14 cellular contexts compared by ENCODE assay signal in the genomic region with DNA sequence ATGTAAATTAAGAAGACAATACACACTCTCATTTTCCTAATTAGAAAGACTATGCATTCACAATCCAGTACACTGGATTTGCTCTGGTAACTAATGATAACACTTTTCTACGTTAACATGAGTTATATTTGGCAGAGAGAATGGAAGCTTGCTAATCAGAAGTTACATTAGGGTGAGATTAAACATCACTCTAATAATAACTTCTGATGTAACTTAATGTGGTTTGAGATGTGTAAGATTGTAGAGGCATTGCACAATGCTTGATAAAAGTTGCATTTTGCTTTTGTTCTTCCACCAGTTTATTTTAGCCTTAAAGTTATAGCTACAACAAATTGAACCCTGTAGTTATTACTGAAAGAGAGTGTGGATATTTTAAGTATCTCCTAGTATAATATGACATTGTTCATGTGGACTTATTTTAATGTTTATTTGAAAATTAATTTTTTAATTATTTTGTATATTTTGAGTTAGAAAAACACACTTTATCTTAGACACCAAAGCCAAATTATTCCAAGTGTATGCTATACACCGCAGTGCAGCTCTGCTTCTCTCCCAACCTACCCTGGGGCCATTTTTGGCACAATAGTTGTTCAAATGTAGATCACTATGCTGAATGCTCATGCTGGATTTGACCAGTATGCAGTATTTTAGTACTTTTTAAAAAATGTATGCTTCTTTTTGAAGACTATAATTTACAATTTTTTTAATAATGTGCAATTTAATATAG.
A peak's percentile ranks its signal among the peaks of the same experiment; 100 is the strongest.
DNase-seq lines count a peak whose midpoint lies in the region; ATAC-seq and TF ChIP-seq lines count a peak whose summit lies in the region.
"Had no signal": no experiment of that assay in that cellular context is flagged by ENCODE, and none has a peak within 500 bp of the region (broad histone marks: within the 10 kb centered on the region; RNA-seq: fewer than 3 reads in every experiment).

No MANE protein-coding gene starts in this region.

- intact Hi-C loops in left lung (cut with DNase I), result no loop called here

- H3K4me3 Mint-ChIP-seq in stimulated activated naive CD8-positive, alpha-beta T cell treated with anti-CD3 and anti-CD28 coated beads, Interleukin-15, amount 100 ng/mL, for 72 hours, result no peak overlapping the region
- H3K4me3 Mint-ChIP-seq: CD8-positive, alpha-beta T cell had no signal

- DNase-seq in AG09319 (ENCODE audit: extremely low read depth, low read depth) (peak; percentile 56), NB4 (ENCODE audit: low read depth) (peak; percentile 41), choroid plexus epithelial cell (ENCODE audit: low read depth) (peak; percentile 90), left lung (no peak), islet precursor cell (no peak), HK-2 (ENCODE audit: unreplicated experiment) (no peak), DMS53 treated with DMSO at 0.1 percent for 48 hours (lab: John Stamatoyannopoulos, UW; ENCODE audit: unreplicated experiment) (no peak)
- DNase-seq in stimulated activated naive CD8-positive, alpha-beta T cell treated with anti-CD3 and anti-CD28 coated beads, Interleukin-15, amount 100 ng/mL, for 72 hours, result no peak
- DNase-seq: activated effector memory CD4-positive, alpha-beta T cell treated with Interleukin-2 at 50 U/mL for 16 hours; CD8-positive, alpha-beta T cell; NCI-H2081; ovary had no signal

- no peaks in the 10 kb centered on the region for H3K4me1 Mint-ChIP-seq in stimulated activated naive CD8-positive, alpha-beta T cell treated with anti-CD3 and anti-CD28 coated beads, Interleukin-15, amount 100 ng/mL, for 72 hours

- H3K27ac Mint-ChIP-seq in stimulated activated naive CD8-positive, alpha-beta T cell treated with anti-CD3 and anti-CD28 coated beads, Interleukin-15, amount 100 ng/mL, for 72 hours, result no peak overlapping the region
- H3K27ac Mint-ChIP-seq: CD8-positive, alpha-beta T cell had no signal

- H3K36me3 ChIP-seq in left lung, result no peaks in the 10 kb centered on the region
- H3K36me3 ChIP-seq: ovary, tibial nerve had no signal

- peak; percentile 60 for ATAC-seq in left lung
- ATAC-seq in stimulated activated naive CD8-positive, alpha-beta T cell treated with anti-CD3 and anti-CD28 coated beads, Interleukin-15, amount 100 ng/mL, for 72 hours, result no peak
- ATAC-seq: CD8-positive, alpha-beta T cell; Panc1 had no signal

- H3K9me3 ChIP-seq in left lung, result no peaks in the 10 kb centered on the region
- H3K9me3 ChIP-seq: ovary, tibial nerve had no signal

- no peak overlapping the region for H3K4me3 ChIP-seq in NB4 (ENCODE audit: low read depth, low read length)
- H3K4me3 ChIP-seq in choroid plexus epithelial cell (ENCODE audit: low read depth, low read length), result no peak overlapping the region
- no peak overlapping the region for H3K4me3 ChIP-seq in left lung
- H3K4me3 ChIP-seq: ovary, tibial nerve had no signal

- no peak overlapping the region for H3K27ac ChIP-seq in left lung
- H3K27ac ChIP-seq: ovary, tibial nerve had no signal

- TF ChIP-seq POLR2A in NB4 (IDR thresholded peaks at IDR 0.05; ENCODE audit: extremely low read depth, insufficient read length), result no peak

- peaks cover 0 to 27% of the 10 kb centered on the region in 2 donors for H3K4me1 ChIP-seq in left lung

- H3K9me3 Mint-ChIP-seq in stimulated activated naive CD8-positive, alpha-beta T cell treated with anti-CD3 and anti-CD28 coated beads, Interleukin-15, amount 100 ng/mL, for 72 hours, result peaks cover 19% of the 10 kb centered on the region in 2 donors
- H3K9me3 Mint-ChIP-seq: CD8-positive, alpha-beta T cell had no signal

- TF ChIP-seq CTCF in AG09319 (IDR thresholded peaks at IDR 0.05; ENCODE audit: low read depth, low read length), result no peak
- TF ChIP-seq CTCF in NB4 (IDR thresholded peaks at IDR 0.05; ENCODE audit: low read depth, low read length), result no peak
- TF ChIP-seq CTCF in choroid plexus epithelial cell (conservative IDR thresholded peaks at IDR 0.05; ENCODE audit: low read depth, low read length), result no peak
- no peak for TF ChIP-seq CTCF in left lung (IDR thresholded peaks at IDR 0.05)

- H3K27me3 Mint-ChIP-seq in stimulated activated naive CD8-positive, alpha-beta T cell treated with anti-CD3 and anti-CD28 coated beads, Interleukin-15, amount 100 ng/mL, for 72 hours, result no peaks in the 10 kb centered on the region

- H3K27me3 ChIP-seq in left lung, result no peaks in the 10 kb centered on the region
- H3K27me3 ChIP-seq: ovary, tibial nerve had no signal

Comparison
In these comparisons a context has a peak if more than half of its experiments do, and no peak if none do; other contexts are left out.
1. DNase-seq: peak in AG09319 (single experiment), NB4 (single experiment) and choroid plexus epithelial cell (single experiment); none in left lung (0 of 2), islet precursor cell (single experiment), stimulated activated naive CD8-positive, alpha-beta T cell treated with anti-CD3 and anti-CD28 coated beads, Interleukin-15, amount 100 ng/mL, for 72 hours (0 of 2), HK-2 (single experiment) and DMS53 treated with DMSO at 0.1 percent for 48 hours (single experiment).